Comparison of ENCODE assay signal across 8 cellular contexts in genomic region chr6:29834564-29835436, GRCh38. TPM values are rescaled to one million over a fixed set of nuclear protein-coding genes. Genes with fewer than 3 reads are reported as not detected.
A peak's percentile ranks its signal among the peaks of the same experiment; 100 is the strongest.
DNase-seq lines count a peak whose midpoint lies in the region; ATAC-seq and TF ChIP-seq lines count a peak whose summit lies in the region.

No MANE protein-coding gene starts in this region.

- peak; percentile 72 for DNase-seq in Right ventricle myocardium inferior (ENCODE audit: missing footprints)
- no peak for DNase-seq in cardiac septum (ENCODE audit: low spot score)
- peak in 4 of 5 donors; percentile 29 to 49 (median 38) for DNase-seq in T-helper 1 cell
- DNase-seq in body of pancreas, result peak; percentile 7 to 49 (median 42)
- DNase-seq in left lung, result peak in 1 of 2 donors; percentile 81
- peak; percentile 26 for DNase-seq in stimulated activated CD8-positive, alpha-beta memory T cell treated with anti-CD3 and anti-CD28 coated beads, Interleukin-7, amount 100 ng/mL, for 24 hours (ENCODE audit: low read depth)
- DNase-seq in putamen (ENCODE audit: low spot score), result no peak
- DNase-seq in NCI-H128 (lab: John Stamatoyannopoulos, UW; ENCODE audit: unreplicated experiment), result no peak

- H3K27me3 ChIP-seq in body of pancreas, result no peaks in the 10 kb centered on the region
- peaks cover 3 to 94% of the 10 kb centered on the region in 2 donors for H3K27me3 ChIP-seq in left lung

- H3K4me3 ChIP-seq in body of pancreas (no peak overlapping the region), left lung (no peak overlapping the region)

- H3K9me3 ChIP-seq in body of pancreas (no peaks in the 10 kb centered on the region), left lung (no peaks in the 10 kb centered on the region)

- H3K4me1 ChIP-seq in body of pancreas, result no peaks in the 10 kb centered on the region
- H3K4me1 ChIP-seq in left lung, result no peaks in the 10 kb centered on the region

- H3K36me3 ChIP-seq in body of pancreas (replicated peaks in 1 of 2; ENCODE audit: insufficient read depth in 1 of 2, low read depth in 2 of 2) (no peaks in the 10 kb centered on the region), left lung (no peaks in the 10 kb centered on the region)

- H3K27ac ChIP-seq in body of pancreas (no peak overlapping the region), left lung (no peak overlapping the region)

- 12 to 18% methylated on average over 16 of the region's 16 CpGs for WGBS in body of pancreas, 2 donors

- peak; percentile 43 to 89 (median 66) for TF ChIP-seq CTCF in body of pancreas (IDR thresholded peaks at IDR 0.05)
- TF ChIP-seq CTCF in left lung (IDR thresholded peaks at IDR 0.05), result peak; percentile 87 to 93

- TF ChIP-seq POLR2A in body of pancreas (IDR thresholded peaks at IDR 0.05), result no peak

- ATAC-seq in Right ventricle myocardium inferior (peak; percentile 48), body of pancreas (no peak), left lung (peak; percentile 83)

- intact Hi-C loops in Right ventricle myocardium inferior (cut with DNase I) (loop anchor here (1.0 kb wide), 2 partner anchors 96 to 128 kb away; no protein-coding TSS in a partner anchor), cardiac septum (cut with DNase I) (loop anchor here (1.0 to 2.0 kb wide), 2 partner anchors 96 to 128 kb away; no protein-coding TSS in a partner anchor), body of pancreas (cut with DNase I) (loop anchor here (5.0 to 10.0 kb wide), 2 partner anchors 92 to 130 kb away; no protein-coding TSS in a partner anchor), left lung (cut with DNase I) (loop anchor here in 1 of 2 donors (5.0 to 10.0 kb wide), 2 partner anchors 97 to 130 kb away; no protein-coding TSS in a partner anchor)

RNA-seq across cellular contexts. Expression of gene HLA-G, which starts 7.2 kb away (rescaled TPM):
- not detected for total RNA-seq in Right ventricle myocardium inferior
- 0.62 TPM for total RNA-seq in cardiac septum
- total RNA-seq in body of pancreas, result under 1 TPM in 1 of 2 donors, not detected in 1; 0.78 TPM
- 10 to 100 TPM; 11.1 to 17.7 TPM for total RNA-seq in left lung

Comparison
In these comparisons a context has a peak if more than half of its experiments do, and no peak if none do; other contexts are left out.
1. DNase-seq: peak in Right ventricle myocardium inferior (single experiment), T-helper 1 cell (4 of 5), body of pancreas (4 of 4) and stimulated activated CD8-positive, alpha-beta memory T cell treated with anti-CD3 and anti-CD28 coated beads, Interleukin-7, amount 100 ng/mL, for 24 hours (single experiment); none in cardiac septum (single experiment), putamen (single experiment) and NCI-H128 (single experiment).